Comparison of ENCODE assay signal across 20 cellular contexts in genomic region chr12:84455598-84455997, GRCh38.
"Had no signal": no experiment of that assay in that cellular context is flagged by ENCODE, and none has a peak within 500 bp of the region (broad histone marks: within the 10 kb centered on the region; RNA-seq: fewer than 3 reads in every experiment).

No MANE protein-coding gene starts in this region.

- ATAC-seq: effector memory CD8-positive, alpha-beta T cell; left ventricle myocardium superior; lower lobe of right lung; natural killer cell; psoas muscle; right cardiac atrium; stimulated activated effector memory CD8-positive, alpha-beta T cell treated with anti-CD3 and anti-CD28 coated beads, Interleukin-12 subunit alpha, Interleukin-12 subunit beta, amount 100 ng/mL, for 72 hours; stimulated activated naive CD8-positive, alpha-beta T cell treated with anti-CD3 and anti-CD28 coated beads, Interleukin-15, Interleukin-2, amounts not matched to agents 100 U/mL and 50 U/mL, for 24 hours had no signal

- H3K27ac ChIP-seq: lower lobe of right lung, ovary, psoas muscle, sigmoid colon, thoracic aorta, tibial nerve, upper lobe of left lung, uterus had no signal

- DNase-seq: cortex of kidney; effector memory CD8-positive, alpha-beta T cell; left ventricle myocardium superior; lower lobe of right lung; natural killer cell; occipital lobe; ovary; posterior cingulate gyrus; psoas muscle; right cardiac atrium; sigmoid colon; stimulated activated CD4-positive, alpha-beta T cell treated with anti-CD3 and anti-CD28 coated beads, Interleukin-2, amount 100 ng/mL, for 24 hours; stimulated activated CD4-positive, alpha-beta T cell treated with anti-CD3 and anti-CD28 coated beads, Interleukin-4, amount 100 ng/mL, for 24 hours; stimulated activated naive CD8-positive, alpha-beta T cell treated with anti-CD3 and anti-CD28 coated beads, Interleukin-15, Interleukin-2, amounts not matched to agents 100 U/mL and 50 U/mL, for 24 hours; substantia nigra; upper lobe of left lung; uterus had no signal

- H3K4me3 ChIP-seq: lower lobe of right lung, ovary, psoas muscle, sigmoid colon, thoracic aorta, tibial nerve, upper lobe of left lung, uterus had no signal

- H3K9me3 ChIP-seq: lower lobe of right lung, ovary, psoas muscle, sigmoid colon, thoracic aorta, tibial nerve, upper lobe of left lung, uterus had no signal

- H3K4me1 ChIP-seq: lower lobe of right lung, psoas muscle, sigmoid colon, tibial nerve, upper lobe of left lung, uterus had no signal

- H3K27me3 ChIP-seq: ovary, sigmoid colon, tibial nerve, upper lobe of left lung, uterus had no signal

- H3K36me3 ChIP-seq: lower lobe of right lung, ovary, sigmoid colon, thoracic aorta, tibial nerve, upper lobe of left lung, uterus had no signal
